15 cellular contexts compared by ENCODE assay signal in genomic region chr1:19700046-19700777, GRCh38. TPM values are rescaled to one million over a fixed set of nuclear protein-coding genes. Genes with fewer than 3 reads are reported as not detected.
DNase-seq lines count a peak whose midpoint lies in the region; ATAC-seq and TF ChIP-seq lines count a peak whose summit lies in the region.
"Had no signal": no experiment of that assay in that cellular context is flagged by ENCODE, and none has a peak within 500 bp of the region (broad histone marks: within the 10 kb centered on the region; RNA-seq: fewer than 3 reads in every experiment).

No MANE protein-coding gene starts in this region.

- H3K4me2 ChIP-seq in neuronal stem cell (ENCODE audit: insufficient read depth, low read length, poor library complexity, severe bottlenecking) = no peak overlapping the region
- H3K4me2 ChIP-seq: BLaER1 treated with 17β-estradiol and CSF1 and Interleukin-3, amounts not matched to agents 10 nM and 100 nM had no signal

- no peaks in the 10 kb centered on the region for H3K9me3 Mint-ChIP-seq in activated T-cell treated with anti-CD3 and anti-CD28 coated beads, Interleukin-2, amount 50 U/mL, for 24 hours
- no peaks in the 10 kb centered on the region for H3K9me3 Mint-ChIP-seq in activated T-cell treated with anti-CD3 and anti-CD28 coated beads, Interleukin-2, amount 50 U/mL, for 72 hours
- H3K9me3 Mint-ChIP-seq in WTC11 = no peaks in the 10 kb centered on the region
- H3K9me3 Mint-ChIP-seq: CD4-positive, CD25-positive, alpha-beta regulatory T cell had no signal

- H3K18ac ChIP-seq in neuronal stem cell (ENCODE audit: low read length) = no peak overlapping the region

- H3K4me1 ChIP-seq in neuronal stem cell (ENCODE audit: control insufficient read depth in 2 of 2, insufficient read depth in 1 of 2, low read depth in 1 of 2, low read length in 2 of 2) = peaks cover 2 to 7% of the 10 kb centered on the region in 2 donors

- H2BK12ac ChIP-seq in neuronal stem cell (ENCODE audit: low read length) = no peak overlapping the region

- POLR2A ChIA-PET in WTC11 (lab: Charles Lee) = no interaction called here

- no peak overlapping the region for H4K8ac ChIP-seq in neuronal stem cell (ENCODE audit: low read depth, low read length)

- H3K27me3 ChIP-seq in neuronal stem cell (ENCODE audit: control insufficient read depth in 3 of 3, insufficient read depth in 3 of 3, low read depth in 1 of 3, low read length in 3 of 3) = peaks cover 0 to 36% (median 0%) of the 10 kb centered on the region in 3 experiments
- H3K27me3 ChIP-seq: BLaER1 treated with 17β-estradiol and CSF1 and Interleukin-3, amounts not matched to agents 10 nM and 100 nM had no signal

- H3K27me3 Mint-ChIP-seq in activated T-cell treated with anti-CD3 and anti-CD28 coated beads, Interleukin-2, amount 50 U/mL, for 24 hours = no peaks in the 10 kb centered on the region
- H3K27me3 Mint-ChIP-seq in activated T-cell treated with anti-CD3 and anti-CD28 coated beads, Interleukin-2, amount 50 U/mL, for 72 hours (ENCODE audit: low read depth) = no peaks in the 10 kb centered on the region
- no peaks in the 10 kb centered on the region; the same call in 1 of the 2 replicates for H3K27me3 Mint-ChIP-seq in WTC11 (ENCODE audit: low read depth)
- H3K27me3 Mint-ChIP-seq: CD4-positive, CD25-positive, alpha-beta regulatory T cell had no signal

- peak overlapping the region; percentile 51 for H2BK15ac ChIP-seq in neuronal stem cell (ENCODE audit: low read length)

- H3K9ac ChIP-seq in neuronal stem cell (ENCODE audit: low read depth, low read length, poor library complexity) = no peak overlapping the region
- H3K9ac ChIP-seq: BLaER1 treated with 17β-estradiol and CSF1 and Interleukin-3, amounts not matched to agents 10 nM and 100 nM had no signal

- peak overlapping the region; percentile 3 for H3K23ac ChIP-seq in neuronal stem cell (ENCODE audit: low read depth, low read length, poor library complexity)

- no peaks in the 10 kb centered on the region for H3K36me3 ChIP-seq in neuronal stem cell (replicated peaks in 1 of 2; ENCODE audit: control insufficient read depth in 2 of 2, insufficient read depth in 2 of 2, low read length in 2 of 2)

- H3K4me3 ChIP-seq in neuronal stem cell (ENCODE audit: low read length in 2 of 2) = no peak overlapping the region
- H3K4me3 ChIP-seq: BLaER1 treated with 17β-estradiol and CSF1 and Interleukin-3, amounts not matched to agents 10 nM and 100 nM had no signal

- H2BK120ac ChIP-seq in neuronal stem cell (ENCODE audit: low read depth, low read length) = no peak overlapping the region

- no peaks in the 10 kb centered on the region for H3K79me1 ChIP-seq in neuronal stem cell (ENCODE audit: low read depth, low read length)

- no peak for TF ChIP-seq CTCF in WTC11 (IDR thresholded peaks at IDR 0.05)

- H3K27ac ChIP-seq in neuronal stem cell (replicated peaks; ENCODE audit: low read length) = no peak overlapping the region
- H3K27ac ChIP-seq: BLaER1 treated with 17β-estradiol and CSF1 and Interleukin-3, amounts not matched to agents 10 nM and 100 nM had no signal

- WGBS in neuronal stem cell (ENCODE audit: extremely low coverage in 2 of 2, insufficient read length in 2 of 2, insufficient replicate concordance in 1 of 2), 2 donors = no CpG with 5 or more reads among the region's 14 CpGs

- no peak for ATAC-seq in activated T-cell treated with anti-CD3 and anti-CD28 coated beads, Interleukin-2, amount 50 U/mL, for 72 hours (replicated peaks in 1 of 2)
- no peak for ATAC-seq in WTC11

- peak overlapping the region; percentile 78 for H3K27ac Mint-ChIP-seq in activated T-cell treated with anti-CD3 and anti-CD28 coated beads, Interleukin-2, amount 50 U/mL, for 24 hours
- no peak overlapping the region for H3K27ac Mint-ChIP-seq in activated T-cell treated with anti-CD3 and anti-CD28 coated beads, Interleukin-2, amount 50 U/mL, for 72 hours
- peak overlapping the region; percentile 53; the same call in 1 of the 2 replicates for H3K27ac Mint-ChIP-seq in WTC11

- no peak for DNase-seq in activated T-cell treated with anti-CD3 and anti-CD28 coated beads, Interleukin-2, amount 50 U/mL, for 24 hours
- no peak for DNase-seq in activated T-cell treated with anti-CD3 and anti-CD28 coated beads, Interleukin-2, amount 50 U/mL, for 72 hours
- no peak for DNase-seq in WTC11 (ENCODE audit: low spot score)
- no peak for DNase-seq in neuronal stem cell (ENCODE audit: low spot score)
- DNase-seq in medulla oblongata (ENCODE audit: extremely low spot score) = no peak
- no peak for DNase-seq in NCI-H1048 (lab: John Stamatoyannopoulos, UW)
- no peak for DNase-seq in NCI-H1105 (lab: John Stamatoyannopoulos, UW)
- DNase-seq: 8988T; AML-193; CD4-positive, CD25-positive, alpha-beta regulatory T cell; DMS53; GF-D8 had no signal

- CTCF ChIA-PET in WTC11 (lab: Charles Lee) = interaction anchor here (1.1 to 1.9 kb wide), 2 partner anchors 10 to 15 kb away, joined by 4 to 6 read pairs; no protein-coding TSS in a partner anchor

- H3K4ac ChIP-seq in neuronal stem cell (ENCODE audit: low read length) = no peak overlapping the region

- H3K36me3 Mint-ChIP-seq in activated T-cell treated with anti-CD3 and anti-CD28 coated beads, Interleukin-2, amount 50 U/mL, for 24 hours (ENCODE audit: low read depth) = peaks cover 33% of the 10 kb centered on the region
- peaks cover 0 to 3% of the 10 kb centered on the region in 2 donors for H3K36me3 Mint-ChIP-seq in activated T-cell treated with anti-CD3 and anti-CD28 coated beads, Interleukin-2, amount 50 U/mL, for 72 hours (ENCODE audit: insufficient read depth in 2 of 2)
- no peaks in the 10 kb centered on the region for H3K36me3 Mint-ChIP-seq in WTC11

- no peak overlapping the region for H2BK5ac ChIP-seq in neuronal stem cell (ENCODE audit: low read length)

- H3K14ac ChIP-seq in neuronal stem cell (ENCODE audit: low read length) = peak overlapping the region; percentile 14

- H3K4me3 Mint-ChIP-seq in activated T-cell treated with anti-CD3 and anti-CD28 coated beads, Interleukin-2, amount 50 U/mL, for 24 hours = no peak overlapping the region
- no peak overlapping the region for H3K4me3 Mint-ChIP-seq in activated T-cell treated with anti-CD3 and anti-CD28 coated beads, Interleukin-2, amount 50 U/mL, for 72 hours
- H3K4me3 Mint-ChIP-seq in WTC11 = no peak overlapping the region
- H3K4me3 Mint-ChIP-seq: CD4-positive, CD25-positive, alpha-beta regulatory T cell had no signal

- H3K9me3 ChIP-seq in neuronal stem cell (replicated peaks in 1 of 2; ENCODE audit: control insufficient read depth in 2 of 2, insufficient read depth in 1 of 2, low read depth in 1 of 2, low read length in 2 of 2) = no peaks in the 10 kb centered on the region
- H3K9me3 ChIP-seq: BLaER1 treated with 17β-estradiol and CSF1 and Interleukin-3, amounts not matched to agents 10 nM and 100 nM had no signal

- no peak overlapping the region for H4K91ac ChIP-seq in neuronal stem cell (ENCODE audit: low read depth, low read length, poor library complexity)

- peaks cover 12% of the 10 kb centered on the region for H3K4me1 Mint-ChIP-seq in activated T-cell treated with anti-CD3 and anti-CD28 coated beads, Interleukin-2, amount 50 U/mL, for 24 hours (ENCODE audit: low read depth)
- peaks cover 15% of the 10 kb centered on the region for H3K4me1 Mint-ChIP-seq in activated T-cell treated with anti-CD3 and anti-CD28 coated beads, Interleukin-2, amount 50 U/mL, for 72 hours (ENCODE audit: low read depth)
- peaks cover 14% of the 10 kb centered on the region for H3K4me1 Mint-ChIP-seq in WTC11

- no peak overlapping the region for H2AK5ac ChIP-seq in neuronal stem cell (ENCODE audit: low read depth, low read length)

- H2AFZ ChIP-seq in neuronal stem cell (ENCODE audit: low read length) = no peak overlapping the region

TF ChIP-seq in WTC11, 78 proteins besides CTCF, POLR2A, EP300 and RAD21 (continues in another document):
- TF ChIP-seq GABPB1 (CRISPR knock-in tag; IDR thresholded peaks at IDR 0.05) (no peak), ZNF671 (CRISPR knock-in tag; IDR thresholded peaks at IDR 0.05) (no peak), MLX (CRISPR knock-in tag; IDR thresholded peaks at IDR 0.05) (no peak), ATF2 (CRISPR knock-in tag; IDR thresholded peaks at IDR 0.05; ENCODE audit: borderline replicate concordance, low read depth) (no peak), USF2 (CRISPR knock-in tag; IDR thresholded peaks at IDR 0.05) (no peak), JAZF1 (CRISPR knock-in tag; IDR thresholded peaks at IDR 0.05) (no peak)

RNA-seq across cellular contexts. Expression of gene HTR6, which starts 35.5 kb away (rescaled TPM):
- total RNA-seq in activated T-cell treated with anti-CD3 and anti-CD28 coated beads, Interleukin-2, amount 50 U/mL, for 72 hours = under 1 TPM; 0.32 to 0.55 TPM
- 0.71 to 1.2 TPM (median 0.90 TPM) in 3 replicates for total RNA-seq in WTC11 (2021)
- polyA plus RNA-seq in neuronal stem cell (2013, experiment 1 of 2) = 0.26 TPM
- polyA plus RNA-seq in neuronal stem cell (2013, experiment 2 of 2) = 0.18 TPM
- total RNA-seq: CD4-positive, CD25-positive, alpha-beta regulatory T cell; H4; HT1080 had no signal

RNA-seq across cellular contexts. Expression of gene NBL1, which starts 56.1 kb away (rescaled TPM):
- total RNA-seq in activated T-cell treated with anti-CD3 and anti-CD28 coated beads, Interleukin-2, amount 50 U/mL, for 72 hours = 10 to 100 TPM; 22.4 to 51.9 TPM
- total RNA-seq in WTC11 (2021) = 8.8 to 17.1 TPM (median 10.2 TPM) in 3 replicates
- polyA plus RNA-seq in neuronal stem cell (2013, experiment 1 of 2) = 21.8 TPM
- 20.7 TPM for polyA plus RNA-seq in neuronal stem cell (2013, experiment 2 of 2)
